14 cellular contexts compared by ENCODE assay signal in the genomic region with DNA sequence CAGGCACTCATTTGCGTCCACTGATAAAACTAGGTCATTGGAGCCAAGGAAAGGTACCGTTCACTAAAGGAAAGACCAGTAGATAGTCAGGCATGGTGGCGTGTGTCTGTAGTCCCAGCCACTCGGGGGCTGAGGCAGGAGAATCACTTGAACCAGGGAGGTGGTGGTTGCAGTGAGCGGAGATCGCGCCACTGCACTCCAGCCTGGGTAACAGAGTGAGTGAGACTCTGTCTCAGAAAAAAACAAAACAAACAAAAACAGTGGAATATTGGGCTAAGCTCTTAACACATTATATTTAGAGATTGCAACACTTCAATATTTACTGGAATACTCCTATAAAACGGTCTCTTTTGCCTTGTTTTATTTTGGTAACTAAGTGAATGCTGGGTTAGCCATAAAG. TPM values are rescaled to one million over a fixed set of nuclear protein-coding genes. Genes with fewer than 3 reads are reported as not detected.
DNase-seq lines count a peak whose midpoint lies in the region; ATAC-seq lines count a peak whose summit lies in the region.
"Had no signal": no experiment of that assay in that cellular context is flagged by ENCODE, and none has a peak within 500 bp of the region (broad histone marks: within the 10 kb centered on the region; RNA-seq: fewer than 3 reads in every experiment).

No MANE protein-coding gene starts in this region.

- H3K9me3 Mint-ChIP-seq in activated naive CD8-positive, alpha-beta T cell treated with anti-CD3 and anti-CD28 coated beads, Interleukin-2, amount 50 U/mL, for 24 hours: no peaks in the 10 kb centered on the region

- H3K4me3 ChIP-seq in BLaER1 treated with 17β-estradiol and CSF1 and Interleukin-3, amounts not matched to agents 10 nM and 100 nM: no peak overlapping the region
- H3K4me3 ChIP-seq in GM08714 (ENCODE audit: low read length) (peak overlapping the region; percentile 22; the same call in 1 of the 2 replicates), mesendoderm (ENCODE audit: low read length) (no peak overlapping the region)
- H3K4me3 ChIP-seq: Peyer's patch, smooth muscle cell had no signal

- H3K27ac Mint-ChIP-seq in activated naive CD8-positive, alpha-beta T cell treated with anti-CD3 and anti-CD28 coated beads, Interleukin-2, amount 50 U/mL, for 24 hours: no peak overlapping the region

- H2BK120ac ChIP-seq in mesendoderm (ENCODE audit: low read depth, low read length): no peak overlapping the region

- H3K27me3 Mint-ChIP-seq in activated naive CD8-positive, alpha-beta T cell treated with anti-CD3 and anti-CD28 coated beads, Interleukin-2, amount 50 U/mL, for 24 hours: no peaks in the 10 kb centered on the region

- no peaks in the 10 kb centered on the region for H3K9me3 ChIP-seq in BLaER1 treated with 17β-estradiol and CSF1 and Interleukin-3, amounts not matched to agents 10 nM and 100 nM (replicated peaks in 1 of 11)
- H3K9me3 ChIP-seq: Peyer's patch had no signal

- H3K4me2 ChIP-seq in BLaER1 treated with 17β-estradiol and CSF1 and Interleukin-3, amounts not matched to agents 10 nM and 100 nM: peak overlapping the region; percentile 71 to 93 (median 82)
- H3K4me2 ChIP-seq in mesendoderm (ENCODE audit: low read length): no peak overlapping the region
- H3K4me2 ChIP-seq: smooth muscle cell had no signal

- no peak overlapping the region for H3K9ac ChIP-seq in BLaER1 treated with 17β-estradiol and CSF1 and Interleukin-3, amounts not matched to agents 10 nM and 100 nM
- no peak overlapping the region for H3K9ac ChIP-seq in mesendoderm (ENCODE audit: low read length)

- H3K36me3 ChIP-seq in BLaER1 treated with 17β-estradiol and CSF1 and Interleukin-3, amounts not matched to agents 10 nM and 100 nM: peaks cover 0 to 9% (median 6%) of the 10 kb centered on the region in 11 experiments; a peak in 7 of 22 replicates
- no peaks in the 10 kb centered on the region for H3K36me3 ChIP-seq in mesendoderm (ENCODE audit: control insufficient read depth, insufficient read depth, low read length)
- H3K36me3 ChIP-seq: Peyer's patch had no signal

- peaks cover 59% of the 10 kb centered on the region for H3K79me2 ChIP-seq in mesendoderm (ENCODE audit: control insufficient read depth, insufficient read depth, low read length)

- no peak overlapping the region for H4K5ac ChIP-seq in mesendoderm (ENCODE audit: low read length)

- peak overlapping the region; percentile 19 for H3K56ac ChIP-seq in mesendoderm (ENCODE audit: low read length)

- peaks cover 36% of the 10 kb centered on the region for H3K36me3 Mint-ChIP-seq in activated naive CD8-positive, alpha-beta T cell treated with anti-CD3 and anti-CD28 coated beads, Interleukin-2, amount 50 U/mL, for 24 hours (ENCODE audit: low read depth)

- no peaks in the 10 kb centered on the region for H3K27me3 ChIP-seq in BLaER1 treated with 17β-estradiol and CSF1 and Interleukin-3, amounts not matched to agents 10 nM and 100 nM
- H3K27me3 ChIP-seq in mesendoderm (ENCODE audit: insufficient read depth, low read length, poor library complexity): no peaks in the 10 kb centered on the region
- H3K27me3 ChIP-seq: Peyer's patch had no signal

- peaks cover 17 to 98% (median 67%) of the 10 kb centered on the region in 11 experiments; a peak in 19 of 22 replicates for H4K20me1 ChIP-seq in BLaER1 treated with 17β-estradiol and CSF1 and Interleukin-3, amounts not matched to agents 10 nM and 100 nM

- H2AK5ac ChIP-seq in mesendoderm (ENCODE audit: low read length): no peak overlapping the region

- H3K18ac ChIP-seq in mesendoderm (ENCODE audit: low read length): no peak overlapping the region

- peaks cover 87 to 100% (median 99%) of the 10 kb centered on the region in 10 experiments for H3K4me1 ChIP-seq in BLaER1 treated with 17β-estradiol and CSF1 and Interleukin-3, amounts not matched to agents 10 nM and 100 nM
- peaks cover 17% of the 10 kb centered on the region for H3K4me1 ChIP-seq in mesendoderm (ENCODE audit: control insufficient read depth, low read depth, low read length)

- H3K4me3 Mint-ChIP-seq in activated naive CD8-positive, alpha-beta T cell treated with anti-CD3 and anti-CD28 coated beads, Interleukin-2, amount 50 U/mL, for 24 hours: peak overlapping the region; percentile 34

- H4K8ac ChIP-seq in mesendoderm (ENCODE audit: low read depth, low read length): no peak overlapping the region

- WGBS in mesendoderm (ENCODE audit: extremely low coverage, insufficient coverage, low lambda C conversion rate): no CpG with 5 or more reads among the region's 8 CpGs

- peaks cover 23% of the 10 kb centered on the region for H3K79me1 ChIP-seq in mesendoderm (ENCODE audit: low read length)

- DNase-seq in activated naive CD8-positive, alpha-beta T cell treated with anti-CD3 and anti-CD28 coated beads, Interleukin-2, amount 50 U/mL, for 24 hours: no peak
- DNase-seq in mesendoderm (no peak), middle frontal gyrus (ENCODE audit: extremely low spot score, low spot score) (no peak), superior temporal gyrus (ENCODE audit: extremely low spot score) (no peak)
- DNase-seq: activated CD4-positive, CD25-positive, alpha-beta regulatory T cell treated with anti-CD3 and anti-CD28 coated beads, Interleukin-2, amount 50 U/mL, for 72 hours; left ventricle myocardium superior; NCI-H1930; NCI-H524 treated with DMSO at 0.1 percent for 48 hours; Peyer's patch; SW 1271 had no signal

- H3K4ac ChIP-seq in mesendoderm (ENCODE audit: low read depth, low read length): no peak overlapping the region

- no peak overlapping the region for H2BK15ac ChIP-seq in mesendoderm (replicated peaks; ENCODE audit: low read depth)

- peaks cover 90% of the 10 kb centered on the region for H3K4me1 Mint-ChIP-seq in activated naive CD8-positive, alpha-beta T cell treated with anti-CD3 and anti-CD28 coated beads, Interleukin-2, amount 50 U/mL, for 24 hours

- no peak overlapping the region for H3K23ac ChIP-seq in mesendoderm (ENCODE audit: low read length)

- no peak overlapping the region for H3K27ac ChIP-seq in BLaER1 treated with 17β-estradiol and CSF1 and Interleukin-3, amounts not matched to agents 10 nM and 100 nM
- H3K27ac ChIP-seq in mesendoderm (ENCODE audit: low read depth, low read length): no peak overlapping the region
- H3K27ac ChIP-seq: Peyer's patch had no signal

- no peak overlapping the region for H2BK5ac ChIP-seq in mesendoderm (ENCODE audit: low read length)

- ATAC-seq in activated naive CD8-positive, alpha-beta T cell treated with anti-CD3 and anti-CD28 coated beads, Interleukin-2, amount 50 U/mL, for 24 hours: no peak
- no peak for ATAC-seq in GM18909 (IDR thresholded peaks at IDR 0.05; ENCODE audit: poor library complexity, unreplicated experiment)

RNA-seq across cellular contexts. Expression of gene MAP2K1, which starts 17.4 kb away (rescaled TPM):
- polyA plus RNA-seq in mesendoderm (2013, experiment 1 of 2): 29.3 TPM
- 29.3 TPM for polyA plus RNA-seq in mesendoderm (2013, experiment 2 of 2)

RNA-seq across cellular contexts. Expression of gene TIPIN, which starts 47.6 kb away (rescaled TPM):
- polyA plus RNA-seq in mesendoderm (2013, experiment 1 of 2): 31.4 TPM
- 31.9 TPM for polyA plus RNA-seq in mesendoderm (2013, experiment 2 of 2)
